In the genomic region with DNA sequence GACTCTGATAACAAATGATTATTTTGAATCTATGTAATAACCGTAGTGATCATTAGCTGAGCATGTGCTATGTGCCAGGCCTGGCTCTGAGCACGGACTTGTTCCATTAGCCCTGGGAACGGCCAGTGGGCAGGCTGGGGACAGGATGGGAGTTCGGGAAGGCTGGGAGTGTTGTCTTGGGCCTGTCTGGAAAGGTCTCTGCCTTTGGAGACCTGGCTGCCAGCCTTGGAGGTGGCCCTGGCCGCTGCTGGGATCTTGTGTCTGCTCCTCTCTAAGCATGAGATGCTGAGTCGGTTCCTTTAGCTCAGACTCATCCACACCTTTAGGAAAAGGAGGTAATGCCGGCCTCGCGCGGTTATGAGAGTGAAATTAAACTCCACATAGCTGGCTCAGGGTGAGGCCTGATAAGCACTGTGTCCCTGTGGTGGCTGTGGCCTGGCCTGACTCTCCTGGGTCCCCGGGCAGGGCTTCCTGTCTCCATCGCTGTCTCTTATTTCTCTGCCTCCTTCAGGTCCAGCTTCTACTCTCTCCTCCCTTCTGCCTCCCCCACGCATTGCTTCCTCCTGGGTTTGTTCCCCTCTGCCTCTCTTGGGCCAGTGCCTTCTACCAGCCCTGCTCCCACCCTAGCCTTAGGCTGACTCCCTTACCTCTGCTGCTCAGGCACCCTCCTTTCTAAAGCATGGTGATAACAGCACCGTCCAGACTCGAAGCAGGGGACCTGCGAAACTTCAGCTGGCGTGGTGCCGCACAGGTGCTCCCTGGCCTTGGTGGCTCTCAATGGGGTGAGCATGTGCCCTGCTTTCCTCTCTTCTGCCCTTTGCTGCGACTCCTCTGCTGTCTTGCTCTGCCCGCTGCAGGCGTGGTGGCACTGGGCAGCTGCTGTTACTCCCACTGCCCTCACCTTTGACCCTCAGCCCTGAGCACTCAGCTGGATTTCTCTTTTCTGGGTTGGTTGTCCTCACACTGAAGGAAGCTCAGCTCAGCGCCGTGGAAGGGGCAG, we compare ENCODE assay signal across 12 cellular contexts. TPM values are rescaled to one million over a fixed set of nuclear protein-coding genes. Genes with fewer than 3 reads are reported as not detected.
A peak's percentile ranks its signal among the peaks of the same experiment; 100 is the strongest.
DNase-seq lines count a peak whose midpoint lies in the region; ATAC-seq and TF ChIP-seq lines count a peak whose summit lies in the region.
"Had no signal": no experiment of that assay in that cellular context is flagged by ENCODE, and none has a peak within 500 bp of the region (broad histone marks: within the 10 kb centered on the region; RNA-seq: fewer than 3 reads in every experiment).

No MANE protein-coding gene starts in this region.

- H3K36me3 Mint-ChIP-seq in CD8-positive, alpha-beta memory T cell: peaks cover 0 to 34% (median 2%) of the 10 kb centered on the region in 3 donors
- H3K36me3 Mint-ChIP-seq in IgD-negative memory B cell: peaks cover 4% of the 10 kb centered on the region
- H3K36me3 Mint-ChIP-seq in activated T-cell treated with anti-CD3 and anti-CD28 coated beads, Interleukin-2, amount 50 U/mL, for 72 hours (ENCODE audit: insufficient read depth in 2 of 2): peaks cover 2 to 3% of the 10 kb centered on the region in 2 donors
- H3K36me3 Mint-ChIP-seq in neural crest cell (ENCODE audit: low read depth): peaks cover 3% of the 10 kb centered on the region
- peaks cover 0 to 2% of the 10 kb centered on the region in 2 donors for H3K36me3 Mint-ChIP-seq in CD14-positive monocyte

- H3K27me3 ChIP-seq in CD8-positive, alpha-beta memory T cell (ENCODE audit: insufficient read depth, low read length, poor library complexity, severe bottlenecking): no peaks in the 10 kb centered on the region
- no peaks in the 10 kb centered on the region for H3K27me3 ChIP-seq in sigmoid colon
- H3K27me3 ChIP-seq: testis had no signal

- H3K27ac Mint-ChIP-seq in CD8-positive, alpha-beta memory T cell: peak overlapping the region; percentile 76 to 96 (median 93)
- H3K27ac Mint-ChIP-seq in IgD-negative memory B cell (peak overlapping the region in 2 of 3 donors; percentile 31 to 84), neural crest cell (ENCODE audit: unreplicated experiment) (peak overlapping the region; percentile 86), CD14-positive monocyte (peak overlapping the region in 3 of 7 donors; percentile 30 to 75 (median 48))
- H3K27ac Mint-ChIP-seq in activated T-cell treated with anti-CD3 and anti-CD28 coated beads, Interleukin-2, amount 50 U/mL, for 72 hours: peak overlapping the region; percentile 93

- H3K36me3 ChIP-seq in CD8-positive, alpha-beta memory T cell (ENCODE audit: insufficient read depth, low read length): peaks cover 4% of the 10 kb centered on the region
- no peaks in the 10 kb centered on the region for H3K36me3 ChIP-seq in sigmoid colon

- no peak for TF ChIP-seq CTCF in neural crest cell (conservative IDR thresholded peaks at IDR 0.05)
- TF ChIP-seq CTCF in sigmoid colon (IDR thresholded peaks at IDR 0.05): no peak
- no peak for TF ChIP-seq CTCF in CD14-positive monocyte (IDR thresholded peaks at IDR 0.05)

- 74 to 85% methylated on average over 23 of the region's 23 CpGs for WGBS in sigmoid colon, 2 donors

- H3K27me3 Mint-ChIP-seq in CD8-positive, alpha-beta memory T cell: peaks cover 0 to 1% of the 10 kb centered on the region in 2 donors
- H3K27me3 Mint-ChIP-seq in IgD-negative memory B cell: no peaks in the 10 kb centered on the region
- no peaks in the 10 kb centered on the region for H3K27me3 Mint-ChIP-seq in activated T-cell treated with anti-CD3 and anti-CD28 coated beads, Interleukin-2, amount 50 U/mL, for 72 hours (ENCODE audit: low read depth)
- H3K27me3 Mint-ChIP-seq in neural crest cell (ENCODE audit: low read depth): no peaks in the 10 kb centered on the region
- peaks cover 0 to 2% (median 2%) of the 10 kb centered on the region in 3 donors for H3K27me3 Mint-ChIP-seq in CD14-positive monocyte (ENCODE audit: low read depth in 3 of 3)

- peak overlapping the region in 6 of 7 donors; percentile 60 to 88 (median 78) for H3K4me3 Mint-ChIP-seq in CD8-positive, alpha-beta memory T cell
- H3K4me3 Mint-ChIP-seq in IgD-negative memory B cell: peak overlapping the region in 3 of 4 donors; percentile 22 to 50 (median 44)
- H3K4me3 Mint-ChIP-seq in activated T-cell treated with anti-CD3 and anti-CD28 coated beads, Interleukin-2, amount 50 U/mL, for 72 hours: peak overlapping the region; percentile 35 to 51
- no peak overlapping the region for H3K4me3 Mint-ChIP-seq in neural crest cell
- H3K4me3 Mint-ChIP-seq in CD14-positive monocyte: no peak overlapping the region

- no peaks in the 10 kb centered on the region for H3K9me3 Mint-ChIP-seq in CD8-positive, alpha-beta memory T cell
- H3K9me3 Mint-ChIP-seq in IgD-negative memory B cell (no peaks in the 10 kb centered on the region), neural crest cell (no peaks in the 10 kb centered on the region), CD14-positive monocyte (peaks cover 0 to 3% (median 0%) of the 10 kb centered on the region in 7 donors)
- H3K9me3 Mint-ChIP-seq in activated T-cell treated with anti-CD3 and anti-CD28 coated beads, Interleukin-2, amount 50 U/mL, for 72 hours: no peaks in the 10 kb centered on the region

- CTCF ChIA-PET in CD8-positive, alpha-beta memory T cell (lab: Charles Lee): interaction anchor here (0.8 to 3.6 kb wide), 18 partner anchors 9 to 319 kb away, joined by 3 to 29 read pairs (median 6); no protein-coding TSS in a partner anchor

- H3K4me1 Mint-ChIP-seq in CD8-positive, alpha-beta memory T cell: peaks cover 97 to 98% (median 98%) of the 10 kb centered on the region in 3 donors
- H3K4me1 Mint-ChIP-seq in IgD-negative memory B cell (peaks cover 42 to 65% (median 59%) of the 10 kb centered on the region in 3 donors), neural crest cell (peaks cover 52% of the 10 kb centered on the region), CD14-positive monocyte (peaks cover 70% of the 10 kb centered on the region)
- peaks cover 100% of the 10 kb centered on the region for H3K4me1 Mint-ChIP-seq in activated T-cell treated with anti-CD3 and anti-CD28 coated beads, Interleukin-2, amount 50 U/mL, for 72 hours (ENCODE audit: low read depth)

- ATAC-seq in activated T-cell treated with anti-CD3 and anti-CD28 coated beads, Interleukin-2, amount 50 U/mL, for 72 hours (replicated peaks in 1 of 2): peak in 1 of 2 donors; percentile 23
- ATAC-seq in HG03342 (IDR thresholded peaks at IDR 0.05; ENCODE audit: unreplicated experiment): no peak

- peak overlapping the region; percentile 19 for H3K27ac ChIP-seq in CD8-positive, alpha-beta memory T cell (ENCODE audit: low read depth, low read length)
- no peak overlapping the region for H3K27ac ChIP-seq in sigmoid colon

- H3K9me3 ChIP-seq in CD8-positive, alpha-beta memory T cell (ENCODE audit: low read length): no peaks in the 10 kb centered on the region
- H3K9me3 ChIP-seq in sigmoid colon: no peaks in the 10 kb centered on the region
- H3K9me3 ChIP-seq: testis had no signal

- peak overlapping the region; percentile 30 for H3K4me3 ChIP-seq in CD8-positive, alpha-beta memory T cell (ENCODE audit: low read length)
- no peak overlapping the region for H3K4me3 ChIP-seq in sigmoid colon
- H3K4me3 ChIP-seq: testis had no signal

- POLR2A ChIA-PET in CD8-positive, alpha-beta memory T cell (lab: Charles Lee): interaction anchor here (0.6 to 2.3 kb wide), 5 partner anchors 10 to 210 kb away, joined by 3 to 12 read pairs (median 4); no protein-coding TSS in a partner anchor

- H3K4me1 ChIP-seq in CD8-positive, alpha-beta memory T cell (ENCODE audit: insufficient read depth, low read length): peaks cover 97% of the 10 kb centered on the region
- H3K4me1 ChIP-seq in sigmoid colon: peaks cover 0 to 36% (median 21%) of the 10 kb centered on the region in 4 donors

- intact Hi-C loops in sigmoid colon (cut with DNase I): no loop called here
- intact Hi-C loops in CD14-positive monocyte (cut with micrococcal nuclease): no loop called here

- TF ChIP-seq EP300 in sigmoid colon (IDR thresholded peaks at IDR 0.05): no peak

- no peak for DNase-seq in CD8-positive, alpha-beta memory T cell
- no peak for DNase-seq in activated T-cell treated with anti-CD3 and anti-CD28 coated beads, Interleukin-2, amount 50 U/mL, for 72 hours
- DNase-seq in neural crest cell (ENCODE audit: low read depth, low spot score) (no peak), CD1c-positive myeloid dendritic cell (ENCODE audit: extremely low spot score) (no peak), sigmoid colon (no peak), CD14-positive monocyte (ENCODE audit: low spot score) (no peak)
- DNase-seq: MM.1S; NK-92 treated with Interleukin-12 subunit alpha and Interleukin-12 subunit beta, amount 100 ng/mL, for 24 hours; stimulated activated CD4-positive, alpha-beta T cell treated with anti-CD3 and anti-CD28 coated beads, Interleukin-2, amount 100 ng/mL, for 24 hours; testis had no signal

- TF ChIP-seq POLR2A in sigmoid colon (IDR thresholded peaks at IDR 0.05): no peak

RNA-seq across cellular contexts. Expression of a gene that starts 41.8 kb away (rescaled TPM):
- total RNA-seq in CD8-positive, alpha-beta memory T cell: 10 to 100 TPM; 72.4 to 76.1 TPM
- 77.9 TPM for polyA plus RNA-seq in CD8-positive, alpha-beta memory T cell
- polyA plus RNA-seq in IgD-negative memory B cell (19.6 TPM), sigmoid colon (10 to 100 TPM; 36.4 to 59.9 (median 41.4) TPM), CD14-positive monocyte (1 to 10 TPM; 2.5 to 7.6 TPM)
- total RNA-seq in activated T-cell treated with anti-CD3 and anti-CD28 coated beads, Interleukin-2, amount 50 U/mL, for 72 hours: 100 to 1,000 TPM; 159 to 161 TPM
- total RNA-seq in neural crest cell (67.7 and 71.9 TPM in 2 replicates), sigmoid colon (10 to 100 TPM; 39.2 to 56.1 (median 53.7) TPM)

Comparison
In these comparisons a context has a peak if more than half of its experiments do, and no peak if none do; other contexts are left out.
1. H3K4me3 Mint-ChIP-seq: peak in CD8-positive, alpha-beta memory T cell (6 of 7), IgD-negative memory B cell (3 of 4) and activated T-cell treated with anti-CD3 and anti-CD28 coated beads, Interleukin-2, amount 50 U/mL, for 72 hours (2 of 2); none in neural crest cell (single experiment) and CD14-positive monocyte (0 of 2).